ENCODE assay signal across 9 cellular contexts in genomic region chr11:45089251-45089650, GRCh38. TPM values are rescaled to one million over a fixed set of nuclear protein-coding genes. Genes with fewer than 3 reads are reported as not detected.
DNase-seq lines count a peak whose midpoint lies in the region; ATAC-seq and TF ChIP-seq lines count a peak whose summit lies in the region.
"Had no signal": no experiment of that assay in that cellular context is flagged by ENCODE, and none has a peak within 500 bp of the region (broad histone marks: within the 10 kb centered on the region; RNA-seq: fewer than 3 reads in every experiment).

No MANE protein-coding gene starts in this region.

- DNase-seq in M059J (ENCODE audit: low read depth) (peak; percentile 98), choroid plexus epithelial cell (ENCODE audit: low read depth) (peak; percentile 86), lower leg skin (ENCODE audit: low spot score in 2 of 2) (peak; percentile 89 to 95), tibial artery (peak; percentile 88 to 96), CD14-positive monocyte (ENCODE audit: low spot score) (no peak), T-helper 1 cell (no peak)
- no peak for DNase-seq in activated CD8-positive, alpha-beta memory T cell treated with anti-CD3 and anti-CD28 coated beads, Interleukin-2, amount 50 U/mL, for 48 hours
- DNase-seq: NCI-H510A treated with DMSO at 0.1 percent for 48 hours had no signal

- peak overlapping the region; percentile 55 to 85 for H3K27ac ChIP-seq in tibial artery

- no peaks in the 10 kb centered on the region for H3K36me3 Mint-ChIP-seq in CD14-positive monocyte

- no peaks in the 10 kb centered on the region for H3K36me3 ChIP-seq in tibial artery

- H3K27me3 Mint-ChIP-seq in CD14-positive monocyte (ENCODE audit: low read depth in 3 of 3) = peaks cover 21 to 25% (median 21%) of the 10 kb centered on the region in 3 donors

- intact Hi-C loops in lower leg skin (cut with DNase I; ENCODE audit: low total_unique reads) (no loop called here), tibial artery (cut with DNase I; ENCODE audit: low total_unique reads) (no loop called here), CD14-positive monocyte (cut with micrococcal nuclease) (no loop called here)

- H3K4me3 ChIP-seq in choroid plexus epithelial cell (ENCODE audit: low read depth, low read length) = no peak overlapping the region
- no peak overlapping the region for H3K4me3 ChIP-seq in lower leg skin (ENCODE audit: low read depth, poor library complexity, severe bottlenecking)
- H3K4me3 ChIP-seq in tibial artery = no peak overlapping the region

- peak overlapping the region in 1 of 7 donors; percentile 2 for H3K27ac Mint-ChIP-seq in CD14-positive monocyte

- TF ChIP-seq POLR2A in lower leg skin (IDR thresholded peaks at IDR 0.05) = no peak

- peaks cover 0 to 1% (median 0%) of the 10 kb centered on the region in 7 donors for H3K9me3 Mint-ChIP-seq in CD14-positive monocyte

- H3K4me3 Mint-ChIP-seq in CD14-positive monocyte = no peak overlapping the region

- no peak for TF ChIP-seq CTCF in choroid plexus epithelial cell (conservative IDR thresholded peaks at IDR 0.05; ENCODE audit: low read depth, low read length)
- TF ChIP-seq CTCF in lower leg skin (IDR thresholded peaks at IDR 0.05) = no peak
- TF ChIP-seq CTCF in tibial artery (IDR thresholded peaks at IDR 0.05) = peak; percentile 17 to 43
- TF ChIP-seq CTCF in CD14-positive monocyte (IDR thresholded peaks at IDR 0.05) = no peak

- WGBS in lower leg skin, 2 donors = 27% methylated on average over 2 of the region's 2 CpGs

- H3K27me3 ChIP-seq in tibial artery = no peaks in the 10 kb centered on the region

- peaks cover 27% of the 10 kb centered on the region for H3K4me1 Mint-ChIP-seq in CD14-positive monocyte

- peaks cover 0 to 76% (median 53%) of the 10 kb centered on the region in 4 donors for H3K4me1 ChIP-seq in tibial artery

- ATAC-seq in HG02678 (IDR thresholded peaks at IDR 0.05; ENCODE audit: unreplicated experiment) = no peak

- no peaks in the 10 kb centered on the region for H3K9me3 ChIP-seq in tibial artery

RNA-seq across cellular contexts. Expression of gene PRDM11, which starts 57.2 kb away (rescaled TPM):
- 3.5 and 6.1 TPM in 2 replicates for total RNA-seq in M059J (2014; rRNA removed; shearing (Covaris generic))
- 1 to 10 TPM; 3.2 to 9.5 (median 6.6) TPM for total RNA-seq in lower leg skin
- polyA plus RNA-seq in CD14-positive monocyte = under 1 TPM in 1 of 2 donors, not detected in 1; 0.48 TPM

Comparison
In these comparisons a context has a peak if more than half of its experiments do, and no peak if none do; other contexts are left out.
1. DNase-seq: peak in M059J (single experiment), choroid plexus epithelial cell (single experiment), lower leg skin (2 of 2) and tibial artery (2 of 2); none in CD14-positive monocyte (single experiment), T-helper 1 cell (0 of 5) and activated CD8-positive, alpha-beta memory T cell treated with anti-CD3 and anti-CD28 coated beads, Interleukin-2, amount 50 U/mL, for 48 hours (single experiment).
2. CTCF ChIP-seq: peak in tibial artery (2 of 2); none in choroid plexus epithelial cell (single experiment), lower leg skin (0 of 3) and CD14-positive monocyte (single experiment).